ENCODE assay signal across 26 cellular contexts in the genomic region with DNA sequence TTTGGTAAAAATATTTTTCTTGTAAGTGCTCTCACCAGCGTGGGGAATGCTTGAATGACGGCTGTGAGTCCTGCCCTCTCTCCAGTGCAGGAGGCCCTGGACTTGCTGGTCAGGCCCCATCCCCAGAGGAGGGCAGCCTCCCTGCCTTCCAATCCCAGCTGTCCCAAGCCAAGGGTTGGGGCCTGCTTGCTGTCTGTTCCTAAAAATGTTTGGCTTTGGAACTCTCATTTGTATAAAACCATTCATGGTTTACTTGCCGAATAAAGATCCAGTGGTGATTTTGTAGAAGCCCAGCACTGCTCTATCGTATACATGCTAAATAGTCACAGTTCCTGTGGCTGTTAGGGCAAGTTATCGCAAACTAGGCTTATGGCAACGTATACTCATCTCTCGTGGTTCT.
"Had no signal": no experiment of that assay in that cellular context is flagged by ENCODE, and none has a peak within 500 bp of the region (broad histone marks: within the 10 kb centered on the region; RNA-seq: fewer than 3 reads in every experiment).

No MANE protein-coding gene starts in this region.

- H3K36me3 Mint-ChIP-seq: natural killer cell treated with Interleukin-12 subunit alpha and Interleukin-12 subunit beta and Interleukin-15 and Interleukin-18, amount 100 ng/mL, for 72 hours; stimulated activated effector memory CD8-positive, alpha-beta T cell treated with anti-CD3 and anti-CD28 coated beads, Interleukin-12 subunit alpha, Interleukin-12 subunit beta, amount 100 ng/mL, for 72 hours; stimulated activated naive B cell treated with anti-CD40 and anti-IgM and Interleukin-4, amounts not matched to agents 10 μg/mL and 1 μg/mL and 100 μg/mL, for 72 hours had no signal

- H3K4me3 Mint-ChIP-seq: naive thymus-derived CD8-positive, alpha-beta T cell; natural killer cell treated with Interleukin-12 subunit alpha and Interleukin-12 subunit beta and Interleukin-15 and Interleukin-18, amount 100 ng/mL, for 72 hours; nephron progenitor cell; neural crest cell; stimulated activated effector memory CD8-positive, alpha-beta T cell treated with anti-CD3 and anti-CD28 coated beads, Interleukin-12 subunit alpha, Interleukin-12 subunit beta, amount 100 ng/mL, for 72 hours; stimulated activated naive B cell treated with anti-CD40 and anti-IgM and Interleukin-4, amounts not matched to agents 10 μg/mL and 1 μg/mL and 100 μg/mL, for 72 hours; stimulated activated naive CD8-positive, alpha-beta T cell treated with anti-CD3 and anti-CD28 coated beads, Interleukin-15, Interleukin-2, amounts not matched to agents 100 ng/mL and 50 ng/mL, for 24 hours had no signal

- H3K9me3 Mint-ChIP-seq: naive thymus-derived CD8-positive, alpha-beta T cell; natural killer cell treated with Interleukin-12 subunit alpha and Interleukin-12 subunit beta and Interleukin-15 and Interleukin-18, amount 100 ng/mL, for 72 hours; stimulated activated effector memory CD8-positive, alpha-beta T cell treated with anti-CD3 and anti-CD28 coated beads, Interleukin-12 subunit alpha, Interleukin-12 subunit beta, amount 100 ng/mL, for 72 hours; stimulated activated naive B cell treated with anti-CD40 and anti-IgM and Interleukin-4, amounts not matched to agents 10 μg/mL and 1 μg/mL and 100 μg/mL, for 72 hours had no signal

- H3K27me3 Mint-ChIP-seq: naive thymus-derived CD8-positive, alpha-beta T cell; natural killer cell treated with Interleukin-12 subunit alpha and Interleukin-12 subunit beta and Interleukin-15 and Interleukin-18, amount 100 ng/mL, for 72 hours; progenitor cell of endocrine pancreas; stimulated activated naive CD8-positive, alpha-beta T cell treated with anti-CD3 and anti-CD28 coated beads, Interleukin-15, Interleukin-2, amounts not matched to agents 100 ng/mL and 50 ng/mL, for 24 hours had no signal

- H3K27ac Mint-ChIP-seq: naive thymus-derived CD8-positive, alpha-beta T cell; natural killer cell treated with Interleukin-12 subunit alpha and Interleukin-12 subunit beta and Interleukin-15 and Interleukin-18, amount 100 ng/mL, for 72 hours; nephron progenitor cell; progenitor cell of endocrine pancreas; stimulated activated effector memory CD8-positive, alpha-beta T cell treated with anti-CD3 and anti-CD28 coated beads, Interleukin-12 subunit alpha, Interleukin-12 subunit beta, amount 100 ng/mL, for 72 hours; stimulated activated naive B cell treated with anti-CD40 and anti-IgM and Interleukin-4, amounts not matched to agents 10 μg/mL and 1 μg/mL and 100 μg/mL, for 72 hours; stimulated activated naive CD8-positive, alpha-beta T cell treated with anti-CD3 and anti-CD28 coated beads, Interleukin-15, Interleukin-2, amounts not matched to agents 100 ng/mL and 50 ng/mL, for 24 hours had no signal

- H3K4me1 Mint-ChIP-seq: naive thymus-derived CD8-positive, alpha-beta T cell; nephron progenitor cell; stimulated activated effector memory CD8-positive, alpha-beta T cell treated with anti-CD3 and anti-CD28 coated beads, Interleukin-12 subunit alpha, Interleukin-12 subunit beta, amount 100 ng/mL, for 72 hours; stimulated activated naive B cell treated with anti-CD40 and anti-IgM and Interleukin-4, amounts not matched to agents 10 μg/mL and 1 μg/mL and 100 μg/mL, for 72 hours had no signal

- DNase-seq: naive thymus-derived CD8-positive, alpha-beta T cell; nephron progenitor cell; nucleus accumbens; ovary; posterior cingulate gyrus; psoas muscle; right cardiac atrium; right lobe of liver; sigmoid colon; small intestine; stimulated activated CD4-positive, alpha-beta T cell treated with anti-CD3 and anti-CD28 coated beads, Interleukin-15, amount 100 ng/mL, for 24 hours; stimulated activated CD4-positive, alpha-beta T cell treated with anti-CD3 and anti-CD28 coated beads, Interleukin-2, amount 100 ng/mL, for 24 hours; stimulated activated CD4-positive, alpha-beta T cell treated with anti-CD3 and anti-CD28 coated beads, Interleukin-2, amount 100 ng/mL, for 48 hours; stimulated activated CD4-positive, alpha-beta T cell treated with anti-CD3 and anti-CD28 coated beads, Interleukin-4, amount 100 ng/mL, for 24 hours; stimulated activated naive B cell treated with anti-CD40 and anti-IgM and Interleukin-4, amounts not matched to agents 10 μg/mL and 1 μg/mL and 100 μg/mL, for 72 hours; stimulated activated naive CD4-positive, alpha-beta T cell treated with Interleukin-2 at 50 U/mL for 16 hours; stomach; thyroid gland; trophoblast cell; upper lobe of right lung; uterus had no signal
